ENCODE assay signal across 19 cellular contexts in genomic region chrX:1412551-1413161, GRCh38. TPM values are rescaled to one million over a fixed set of nuclear protein-coding genes. Genes with fewer than 3 reads are reported as not detected.
A peak's percentile ranks its signal among the peaks of the same experiment; 100 is the strongest.
DNase-seq lines count a peak whose midpoint lies in the region; ATAC-seq and TF ChIP-seq lines count a peak whose summit lies in the region.
"Had no signal": no experiment of that assay in that cellular context is flagged by ENCODE, and none has a peak within 500 bp of the region (broad histone marks: within the 10 kb centered on the region; RNA-seq: fewer than 3 reads in every experiment).

No MANE protein-coding gene starts in this region.

- DNase-seq in activated effector memory CD4-positive, alpha-beta T cell treated with anti-CD3 and anti-CD28 coated beads, Interleukin-2, amount 50 U/mL, for 16 hours = peak; percentile 57
- DNase-seq in activated effector memory CD4-positive, alpha-beta T cell treated with Interleukin-2 at 50 U/mL for 16 hours = no peak
- DNase-seq in RWPE1 (ENCODE audit: low spot score) (no peak), lower lobe of right lung (peak; percentile 30), upper lobe of right lung (peak; percentile 37), D341Med (ENCODE audit: low spot score) (no peak)
- DNase-seq: Caco-2, DMS153, GDM1, IMR-90, Karpas-422, NCI-H1048, NCI-H1436, NCI-H2029, SIG-M5 had no signal

- H3K36me3 ChIP-seq in lower lobe of right lung = peaks cover 37% of the 10 kb centered on the region
- H3K36me3 ChIP-seq in upper lobe of right lung = peaks cover 36% of the 10 kb centered on the region

- H3K27me3 ChIP-seq in lower lobe of right lung (ENCODE audit: low read depth) = no peaks in the 10 kb centered on the region
- H3K27me3 ChIP-seq in upper lobe of right lung = no peaks in the 10 kb centered on the region

- TF ChIP-seq CTCF in RWPE1 (conservative IDR thresholded peaks at IDR 0.05; ENCODE audit: low read depth) (no peak), lower lobe of right lung (IDR thresholded peaks at IDR 0.05) (no peak), upper lobe of right lung (IDR thresholded peaks at IDR 0.05) (no peak)

- ATAC-seq in lower lobe of right lung = no peak
- no peak for ATAC-seq in upper lobe of right lung
- ATAC-seq in GM18909 (IDR thresholded peaks at IDR 0.05; ENCODE audit: poor library complexity, unreplicated experiment) = no peak
- ATAC-seq: A549, GM23338, HCT116 had no signal

- H3K4me3 ChIP-seq in lower lobe of right lung = no peak overlapping the region
- no peak overlapping the region for H3K4me3 ChIP-seq in upper lobe of right lung
- H3K4me3 ChIP-seq: A549, GM23338 had no signal

- H3K4me1 ChIP-seq in lower lobe of right lung (no peaks in the 10 kb centered on the region), upper lobe of right lung (no peaks in the 10 kb centered on the region)
- H3K4me1 ChIP-seq: A549, Caco-2 had no signal

- CTCF ChIA-PET in RWPE1 (lab: Yijun Ruan, JAX) = no interaction called here

- POLR2A ChIA-PET in RWPE1 (lab: Yijun Ruan, JAX; ENCODE audit: low non-redundant PET) = no interaction called here

- H3K27ac ChIP-seq in RWPE1 (0 out of 2 replicates have a peak overlapping the region, but pooled peaks have one; percentile 39), lower lobe of right lung (no peak overlapping the region), upper lobe of right lung (no peak overlapping the region)
- H3K27ac ChIP-seq: A549 had no signal

- H3K9me3 ChIP-seq in lower lobe of right lung = no peaks in the 10 kb centered on the region
- H3K9me3 ChIP-seq in upper lobe of right lung = no peaks in the 10 kb centered on the region
- H3K9me3 ChIP-seq: A549, Caco-2 had no signal

- intact Hi-C loops in lower lobe of right lung (cut with DNase I) = no loop called here
- intact Hi-C loops in upper lobe of right lung (cut with DNase I) = no loop called here

RNA-seq across cellular contexts. Expression of gene SLC25A6, which starts 20.7 kb away (rescaled TPM):
- total RNA-seq in lower lobe of right lung (335 TPM), upper lobe of right lung (337 TPM)

RNA-seq across cellular contexts. Expression of gene ASMTL, which starts 40.1 kb away (rescaled TPM):
- total RNA-seq in lower lobe of right lung (19.1 TPM), upper lobe of right lung (23.8 TPM)

Comparison
In these comparisons a context has a peak if more than half of its experiments do, and no peak if none do; other contexts are left out.
1. DNase-seq: peak in activated effector memory CD4-positive, alpha-beta T cell treated with anti-CD3 and anti-CD28 coated beads, Interleukin-2, amount 50 U/mL, for 16 hours (single experiment), lower lobe of right lung (single experiment) and upper lobe of right lung (single experiment); none in activated effector memory CD4-positive, alpha-beta T cell treated with Interleukin-2 at 50 U/mL for 16 hours (single experiment), RWPE1 (single experiment) and D341Med (single experiment).